ENCODE assay signal across 17 cellular contexts in the genomic region with DNA sequence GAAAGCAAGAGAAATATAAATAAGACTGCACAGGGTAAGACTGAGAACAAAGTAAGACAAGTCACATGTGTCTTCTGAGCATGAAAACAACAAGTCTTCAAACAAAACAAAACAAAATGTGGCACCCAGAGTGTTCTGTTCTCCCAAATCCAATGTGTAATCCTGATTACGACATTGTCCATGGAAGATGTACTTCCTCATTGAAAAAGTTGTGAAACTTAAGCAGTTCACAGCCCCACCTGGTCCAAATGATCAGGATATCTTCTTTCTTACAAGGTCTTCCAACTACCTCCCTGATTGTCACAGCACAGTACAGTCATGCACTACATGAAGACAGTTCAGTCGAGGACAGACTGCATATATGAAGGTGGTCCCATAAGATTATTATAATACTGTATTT. TPM values are rescaled to one million over a fixed set of nuclear protein-coding genes. Genes with fewer than 3 reads are reported as not detected.
A peak's percentile ranks its signal among the peaks of the same experiment; 100 is the strongest.
DNase-seq lines count a peak whose midpoint lies in the region; FAIRE-seq and TF ChIP-seq lines count a peak whose summit lies in the region.
"Had no signal": no experiment of that assay in that cellular context is flagged by ENCODE, and none has a peak within 500 bp of the region (broad histone marks: within the 10 kb centered on the region; RNA-seq: fewer than 3 reads in every experiment).

No MANE protein-coding gene starts in this region.

- H3K27ac ChIP-seq in layer of hippocampus (ENCODE audit: low read depth, low read length) (peak overlapping the region; percentile 94), stomach (peak overlapping the region in 4 of 5 donors; percentile 81 to 89 (median 86)), SJCRH30 (no peak overlapping the region)

- DNase-seq in HCEC 1CT (peak; percentile 7), stomach (no peak), GF-D8 (lab: John Stamatoyannopoulos, UW) (no peak), HTR-8/SVneo (ENCODE audit: insufficient read length, low spot score) (no peak), SJCRH30 (no peak), NCI-H2227 (lab: John Stamatoyannopoulos, UW; ENCODE audit: unreplicated experiment) (no peak)
- DNase-seq: activated gamma-delta T cell; DMS53; GOT3; kidney; naive thymus-derived CD4-positive, alpha-beta T cell; NCI-H1417; NCI-H446 treated with DMSO at 0.1 percent for 48 hours; OCI-M1; stimulated activated naive B cell treated with anti-CD40 and anti-IgM and Interleukin-4, amounts not matched to agents 10 μg/mL and 1 μg/mL and 100 μg/mL, for 72 hours had no signal

- H3K27me3 ChIP-seq in layer of hippocampus (ENCODE audit: control insufficient read depth, insufficient read depth, low read length), result no peaks in the 10 kb centered on the region
- H3K27me3 ChIP-seq in stomach, result no peaks in the 10 kb centered on the region
- no peaks in the 10 kb centered on the region for H3K27me3 ChIP-seq in SJCRH30

- peaks cover 53% of the 10 kb centered on the region for H3K36me3 Mint-ChIP-seq in brain

- WGBS in stomach, 5 donors, result 69 to 83% (median 78%) methylated on average over 2 of the region's 2 CpGs

- peaks cover 22 to 83% (median 52%) of the 10 kb centered on the region in 4 donors for H3K4me1 ChIP-seq in stomach
- H3K4me1 ChIP-seq in SJCRH30, result peaks cover 11% of the 10 kb centered on the region

- H3K4me1 Mint-ChIP-seq in brain, result peaks cover 49% of the 10 kb centered on the region

- no peak for TF ChIP-seq CTCF in brain (conservative IDR thresholded peaks at IDR 0.05)
- no peak for TF ChIP-seq CTCF in stomach (IDR thresholded peaks at IDR 0.05)

- H3K27ac Mint-ChIP-seq in brain, result peak overlapping the region in 3 of 5 experiments; percentile 18 to 83 (median 52)
- H3K27ac Mint-ChIP-seq: stimulated activated naive B cell treated with anti-CD40 and anti-IgM and Interleukin-4, amounts not matched to agents 10 μg/mL and 1 μg/mL and 100 μg/mL, for 72 hours had no signal

- H3K4me3 Mint-ChIP-seq in brain, result no peak overlapping the region
- H3K4me3 Mint-ChIP-seq: naive thymus-derived CD4-positive, alpha-beta T cell; stimulated activated naive B cell treated with anti-CD40 and anti-IgM and Interleukin-4, amounts not matched to agents 10 μg/mL and 1 μg/mL and 100 μg/mL, for 72 hours had no signal

- intact Hi-C loops in stomach (cut with DNase I; ENCODE audit: low total_unique reads), result no loop called here

- H3K4me3 ChIP-seq in stomach (no peak overlapping the region), SJCRH30 (no peak overlapping the region)

- peaks cover 16 to 38% (median 24%) of the 10 kb centered on the region in 4 donors for H3K36me3 ChIP-seq in stomach
- peaks cover 5% of the 10 kb centered on the region for H3K36me3 ChIP-seq in SJCRH30

- no peaks in the 10 kb centered on the region for H3K27me3 Mint-ChIP-seq in brain
- H3K27me3 Mint-ChIP-seq: naive thymus-derived CD4-positive, alpha-beta T cell; stimulated activated naive B cell treated with anti-CD40 and anti-IgM and Interleukin-4, amounts not matched to agents 10 μg/mL and 1 μg/mL and 100 μg/mL, for 72 hours had no signal

- no peak for TF ChIP-seq POLR2A in stomach (IDR thresholded peaks at IDR 0.05)

- H3K9me3 ChIP-seq in stomach, result no peaks in the 10 kb centered on the region
- no peaks in the 10 kb centered on the region for H3K9me3 ChIP-seq in SJCRH30 (replicated peaks)

- H3K9me3 Mint-ChIP-seq in brain, result no peaks in the 10 kb centered on the region
- H3K9me3 Mint-ChIP-seq: naive thymus-derived CD4-positive, alpha-beta T cell; stimulated activated naive B cell treated with anti-CD40 and anti-IgM and Interleukin-4, amounts not matched to agents 10 μg/mL and 1 μg/mL and 100 μg/mL, for 72 hours had no signal

- no peak for TF ChIP-seq EP300 in stomach (IDR thresholded peaks at IDR 0.05)

- no peak for FAIRE-seq in HTR-8/SVneo (lab: Jason Lieb, UNC)
- FAIRE-seq: kidney had no signal

RNA-seq across cellular contexts. Expression of a gene that starts 23.3 kb away (rescaled TPM):
- polyA plus RNA-seq in brain (ENCODE audit: insufficient read depth, low read depth, low replicate concordance) (37.7 TPM), stomach (10 to 100 TPM; 12.5 to 26.4 (median 13.1) TPM)
- 100 to 1,000 TPM in 1 of 5 donors, 10 to 100 TPM in 4; 17.1 to 225 (median 49.1) TPM for total RNA-seq in stomach
- total RNA-seq in SJCRH30 (2014; rRNA removed; shearing (Covaris generic)), result 40.0 and 44.8 TPM in 2 replicates

RNA-seq across cellular contexts. Expression of a gene that starts 26.3 kb away (rescaled TPM):
- 227 TPM for polyA plus RNA-seq in brain (ENCODE audit: insufficient read depth, low read depth, low replicate concordance)
- total RNA-seq in stomach, result 100 to 1,000 TPM in 4 of 5 donors, 10 to 100 TPM in 1; 26.6 to 292 (median 140) TPM
- polyA plus RNA-seq in stomach, result 10 to 100 TPM; 48.4 to 71.7 (median 61.9) TPM
- total RNA-seq in SJCRH30 (2014; rRNA removed; shearing (Covaris generic)), result 119 and 123 TPM in 2 replicates
